In genomic region chr9:129138476-129139232, GRCh38 we compare ENCODE assay signal across 8 cellular contexts. TPM values are rescaled to one million over a fixed set of nuclear protein-coding genes. Genes with fewer than 3 reads are reported as not detected.
DNase-seq lines count a peak whose midpoint lies in the region; ATAC-seq and TF ChIP-seq lines count a peak whose summit lies in the region.

No MANE protein-coding gene starts in this region.

- no peak overlapping the region for H3K4me3 ChIP-seq in BLaER1 treated with 17β-estradiol and CSF1 and Interleukin-3, amounts not matched to agents 10 nM and 100 nM
- H3K4me3 ChIP-seq in SJSA1 = no peak overlapping the region
- H3K4me3 ChIP-seq in fibroblast of lung (replicated peaks in 1 of 4; ENCODE audit: control extremely low read depth in 1 of 4, insufficient read depth in 1 of 4, low read depth in 3 of 4, low read length in 4 of 4) = peak overlapping the region in 1 of 4 experiments; percentile 8
- H3K4me3 ChIP-seq in neural progenitor cell = no peak overlapping the region

- no peaks in the 10 kb centered on the region for H3K27me3 ChIP-seq in BLaER1 treated with 17β-estradiol and CSF1 and Interleukin-3, amounts not matched to agents 10 nM and 100 nM
- H3K27me3 ChIP-seq in SJSA1 (replicated peaks) (no peaks in the 10 kb centered on the region), fibroblast of lung (ENCODE audit: control insufficient read depth, insufficient read depth, low read length) (no peaks in the 10 kb centered on the region), neural progenitor cell (no peaks in the 10 kb centered on the region)

- H3K9ac ChIP-seq in BLaER1 treated with 17β-estradiol and CSF1 and Interleukin-3, amounts not matched to agents 10 nM and 100 nM = peak overlapping the region; percentile 8 to 100 (median 93); a peak in 16 of 22 replicates
- H3K9ac ChIP-seq in fibroblast of lung (ENCODE audit: insufficient read depth, low read length) = peak overlapping the region; percentile 58
- H3K9ac ChIP-seq in neural progenitor cell = no peak overlapping the region

- H3K4me1 ChIP-seq in BLaER1 treated with 17β-estradiol and CSF1 and Interleukin-3, amounts not matched to agents 10 nM and 100 nM = peaks cover 43 to 55% (median 50%) of the 10 kb centered on the region in 10 experiments
- H3K4me1 ChIP-seq in SJSA1 (replicated peaks) = peaks cover 52% of the 10 kb centered on the region
- H3K4me1 ChIP-seq in fibroblast of lung (ENCODE audit: control insufficient read depth, extremely low read depth, insufficient read depth, low read length) = peaks cover 47% of the 10 kb centered on the region
- peaks cover 36% of the 10 kb centered on the region for H3K4me1 ChIP-seq in neural progenitor cell

- H2AFZ ChIP-seq in fibroblast of lung (ENCODE audit: low read length) (no peak overlapping the region), neural progenitor cell (replicated peaks) (no peak overlapping the region)

- ATAC-seq in HG02798 (IDR thresholded peaks at IDR 0.05; ENCODE audit: poor library complexity, unreplicated experiment) (no peak), GM18519 (IDR thresholded peaks at IDR 0.05; ENCODE audit: low FRiP score, unreplicated experiment) (no peak)

- no peak for DNase-seq in SJSA1 (ENCODE audit: low read depth in 1 of 2, low spot score in 2 of 2)
- DNase-seq in fibroblast of lung (ENCODE audit: low read depth in 2 of 2) = peak; percentile 61 to 77
- no peak for DNase-seq in neural progenitor cell (ENCODE audit: low spot score)
- DNase-seq in cortex of kidney (lab: John Stamatoyannopoulos, UW) = no peak
- no peak for DNase-seq in NCI-H524 treated with DMSO at 0.1 percent for 48 hours (lab: John Stamatoyannopoulos, UW)

- peaks cover 36% of the 10 kb centered on the region for H3F3A ChIP-seq in neural progenitor cell (ENCODE audit: low read depth)

- no peaks in the 10 kb centered on the region for H3K9me3 Mint-ChIP-seq in neural progenitor cell

- no peaks in the 10 kb centered on the region for H4K20me1 ChIP-seq in BLaER1 treated with 17β-estradiol and CSF1 and Interleukin-3, amounts not matched to agents 10 nM and 100 nM
- H4K20me1 ChIP-seq in fibroblast of lung (ENCODE audit: control insufficient read depth, extremely low read depth, insufficient read depth, low read length) = no peaks in the 10 kb centered on the region
- no peaks in the 10 kb centered on the region for H4K20me1 ChIP-seq in neural progenitor cell (ENCODE audit: low read depth)

- H3K36me3 Mint-ChIP-seq in neural progenitor cell = peaks cover 11% of the 10 kb centered on the region

- peak overlapping the region in 10 of 11 experiments; percentile 37 to 100 (median 100); a peak in 19 of 22 replicates for H3K27ac ChIP-seq in BLaER1 treated with 17β-estradiol and CSF1 and Interleukin-3, amounts not matched to agents 10 nM and 100 nM
- H3K27ac ChIP-seq in SJSA1 = peak overlapping the region; percentile 9; the same call in 1 of the 2 replicates
- peak overlapping the region; percentile 100 for H3K27ac ChIP-seq in fibroblast of lung (ENCODE audit: insufficient read depth, low read length)
- no peak overlapping the region for H3K27ac ChIP-seq in neural progenitor cell

- TF ChIP-seq CTCF in fibroblast of lung (conservative IDR thresholded peaks at IDR 0.05 in 1 of 2, IDR thresholded peaks at IDR 0.05 in 1 of 2; ENCODE audit: low read depth in 1 of 2, low read length in 2 of 2) (no peak), neural progenitor cell (IDR thresholded peaks at IDR 0.05) (no peak)

- peak overlapping the region; percentile 83 for H3K4me3 Mint-ChIP-seq in neural progenitor cell

- peak overlapping the region; percentile 52 to 97 (median 93); a peak in 20 of 22 replicates for H3K4me2 ChIP-seq in BLaER1 treated with 17β-estradiol and CSF1 and Interleukin-3, amounts not matched to agents 10 nM and 100 nM
- peak overlapping the region; percentile 37 for H3K4me2 ChIP-seq in fibroblast of lung (ENCODE audit: extremely low read depth, insufficient read depth, low read length)
- no peak overlapping the region for H3K4me2 ChIP-seq in neural progenitor cell

- peak overlapping the region; percentile 99 for H3K27ac Mint-ChIP-seq in neural progenitor cell

- H3K9me3 ChIP-seq in BLaER1 treated with 17β-estradiol and CSF1 and Interleukin-3, amounts not matched to agents 10 nM and 100 nM (replicated peaks in 1 of 11) = no peaks in the 10 kb centered on the region
- no peaks in the 10 kb centered on the region for H3K9me3 ChIP-seq in SJSA1 (replicated peaks)
- H3K9me3 ChIP-seq in fibroblast of lung (ENCODE audit: control insufficient read depth, insufficient read depth, low read depth, low read length) = no peaks in the 10 kb centered on the region
- no peaks in the 10 kb centered on the region for H3K9me3 ChIP-seq in neural progenitor cell (ENCODE audit: low read depth)

- H3K4me1 Mint-ChIP-seq in neural progenitor cell = peaks cover 53% of the 10 kb centered on the region

- H3K36me3 ChIP-seq in BLaER1 treated with 17β-estradiol and CSF1 and Interleukin-3, amounts not matched to agents 10 nM and 100 nM = peaks cover 56 to 72% (median 59%) of the 10 kb centered on the region in 11 experiments
- H3K36me3 ChIP-seq in SJSA1 = peaks cover 54% of the 10 kb centered on the region
- H3K36me3 ChIP-seq in fibroblast of lung (ENCODE audit: control insufficient read depth, insufficient read depth, low read length) = peaks cover 9% of the 10 kb centered on the region
- H3K36me3 ChIP-seq in neural progenitor cell = no peaks in the 10 kb centered on the region

- H3K79me2 ChIP-seq in fibroblast of lung (ENCODE audit: control insufficient read depth, insufficient read depth, low read length) = peaks cover 15% of the 10 kb centered on the region
- H3K79me2 ChIP-seq in neural progenitor cell (ENCODE audit: low read depth) = peaks cover 27% of the 10 kb centered on the region

- H3K27me3 Mint-ChIP-seq in neural progenitor cell (ENCODE audit: insufficient read depth, low read depth) = peaks cover 8% of the 10 kb centered on the region

RNA-seq across cellular contexts. Expression of gene PTPA, which starts 27.4 kb away (rescaled TPM):
- 80.7 and 93.3 TPM in 2 replicates for total RNA-seq in SJSA1 (2014; rRNA removed; shearing (Covaris generic))
- total RNA-seq in fibroblast of lung = 159 and 203 TPM in 2 replicates
- 189 and 190 TPM in 2 replicates for polyA plus RNA-seq in fibroblast of lung
- 186 and 250 TPM in 2 replicates for polyA plus RNA-seq in fibroblast of lung (2012)
- 246 and 273 TPM in 2 replicates for polyA minus RNA-seq in fibroblast of lung (ENCODE audit: low replicate concordance)
- total RNA-seq in neural progenitor cell (ENCODE audit: low replicate concordance) = 82.4 and 133 TPM in 2 replicates

RNA-seq across cellular contexts. Expression of gene CRAT, which starts 28.1 kb away (rescaled TPM):
- total RNA-seq in SJSA1 (2014; rRNA removed; shearing (Covaris generic)) = 8.9 and 20.3 TPM in 2 replicates
- total RNA-seq in fibroblast of lung = 33.6 and 45.1 TPM in 2 replicates
- 34.0 and 37.4 TPM in 2 replicates for polyA plus RNA-seq in fibroblast of lung
- polyA plus RNA-seq in fibroblast of lung (2012) = 52.6 and 59.0 TPM in 2 replicates
- polyA minus RNA-seq in fibroblast of lung (ENCODE audit: low replicate concordance) = 109 and 121 TPM in 2 replicates
- total RNA-seq in neural progenitor cell (ENCODE audit: low replicate concordance) = 10.1 and 19.3 TPM in 2 replicates

RNA-seq across cellular contexts. Expression of gene IER5L, which starts 39.4 kb away (rescaled TPM):
- total RNA-seq in SJSA1 (2014; rRNA removed; shearing (Covaris generic)) = 6.7 and 8.8 TPM in 2 replicates
- 71.5 and 97.3 TPM in 2 replicates for total RNA-seq in fibroblast of lung
- 4.1 and 9.2 TPM in 2 replicates for polyA plus RNA-seq in fibroblast of lung
- 13.6 and 19.5 TPM in 2 replicates for polyA plus RNA-seq in fibroblast of lung (2012)
- 4.1 and 7.5 TPM in 2 replicates for polyA minus RNA-seq in fibroblast of lung (ENCODE audit: low replicate concordance)
- total RNA-seq in neural progenitor cell (ENCODE audit: low replicate concordance) = 12.2 and 32.7 TPM in 2 replicates

RNA-seq across cellular contexts. Expression of gene DOLPP1, which starts 57.7 kb away (rescaled TPM):
- 24.4 and 31.5 TPM in 2 replicates for total RNA-seq in SJSA1 (2014; rRNA removed; shearing (Covaris generic))
- total RNA-seq in fibroblast of lung = 4.9 and 7.4 TPM in 2 replicates
- 9.7 and 12.2 TPM in 2 replicates for polyA plus RNA-seq in fibroblast of lung
- polyA plus RNA-seq in fibroblast of lung (2012) = 10.4 and 13.3 TPM in 2 replicates
- polyA minus RNA-seq in fibroblast of lung (ENCODE audit: low replicate concordance) = 20.6 and 27.9 TPM in 2 replicates
- total RNA-seq in neural progenitor cell (ENCODE audit: low replicate concordance) = 25.1 and 39.0 TPM in 2 replicates

Comparison
In these comparisons a context has a peak if more than half of its experiments do, and no peak if none do; other contexts are left out.
1. DNase-seq: peak in fibroblast of lung (2 of 2); none in SJSA1 (0 of 2), neural progenitor cell (single experiment), cortex of kidney (single experiment) and NCI-H524 treated with DMSO at 0.1 percent for 48 hours (single experiment).